In the genomic region with DNA sequence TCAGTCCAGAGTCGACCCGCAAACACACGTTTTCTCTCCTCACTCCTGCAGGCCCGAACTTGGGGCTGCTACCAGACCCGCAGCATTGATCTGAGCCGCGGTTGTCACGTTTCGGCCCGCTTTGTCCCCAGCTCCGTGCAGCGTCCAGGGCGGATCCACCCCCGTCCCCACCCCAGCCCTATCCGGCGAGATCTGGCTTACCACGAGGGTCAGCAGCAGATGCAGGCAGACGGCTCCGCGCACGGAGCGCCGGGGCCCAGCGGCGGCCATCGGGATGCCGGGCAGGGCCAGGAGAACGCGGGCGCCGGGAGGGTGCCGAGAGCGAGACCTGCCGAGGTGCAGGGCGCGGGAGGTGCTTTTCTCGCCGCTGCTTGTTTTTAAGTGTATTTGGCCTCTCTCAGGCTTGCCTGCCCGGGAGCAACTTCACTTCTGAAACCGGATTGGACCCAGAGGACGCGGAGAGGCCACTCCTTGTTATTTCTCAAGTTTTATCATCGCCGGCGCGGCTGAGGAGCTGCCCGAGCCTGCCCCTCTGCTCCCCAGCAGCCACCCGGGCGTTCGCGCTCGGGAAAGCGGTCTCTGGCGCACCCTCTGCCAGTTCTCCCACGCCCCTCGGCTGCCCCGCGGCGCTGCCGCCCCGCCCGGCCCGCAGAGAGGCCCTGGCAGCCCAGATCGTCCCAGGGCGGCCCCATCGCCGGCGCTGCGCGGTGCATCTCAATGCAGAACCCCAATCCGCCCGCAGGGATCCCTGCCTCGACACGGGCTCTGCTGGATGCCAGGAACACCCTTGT, we compare ENCODE assay signal across 1 cellular context.
A peak's percentile ranks its signal among the peaks of the same experiment; 100 is the strongest.
TF ChIP-seq lines count a peak whose summit lies in the region.

A gene (minus strand): TSS at position 352 of the 791 bp plus-strand sequence. CDS start 82 bp downstream, at position 270.

TF ChIP-seq in H1, 55 proteins besides CTCF, POLR2A, EP300 and RAD21 (continued from another document):
- TF ChIP-seq, protein P1, sequence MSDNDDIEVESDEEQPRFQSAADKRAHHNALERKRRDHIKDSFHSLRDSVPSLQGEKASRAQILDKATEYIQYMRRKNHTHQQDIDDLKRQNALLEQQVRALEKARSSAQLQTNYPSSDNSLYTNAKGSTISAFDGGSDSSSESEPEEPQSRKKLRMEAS (IDR thresholded peaks at IDR 0.05) = peak; percentile 97
- TF ChIP-seq, protein P2, sequence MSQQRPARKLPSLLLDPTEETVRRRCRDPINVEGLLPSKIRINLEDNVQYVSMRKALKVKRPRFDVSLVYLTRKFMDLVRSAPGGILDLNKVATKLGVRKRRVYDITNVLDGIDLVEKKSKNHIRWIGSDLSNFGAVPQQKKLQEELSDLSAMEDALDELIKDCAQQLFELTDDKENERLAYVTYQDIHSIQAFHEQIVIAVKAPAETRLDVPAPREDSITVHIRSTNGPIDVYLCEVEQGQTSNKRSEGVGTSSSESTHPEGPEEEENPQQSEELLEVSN (IDR thresholded peaks at IDR 0.05) = peak; percentile 82
- TF ChIP-seq SUZ12 (IDR thresholded peaks at IDR 0.05; ENCODE audit: low read length) (peak; percentile 20), POLR2AphosphoS5 (IDR thresholded peaks at IDR 0.05; ENCODE audit: low read depth, low read length) (peak; percentile 49; the same call in 1 of the 2 replicates), KDM4A (IDR thresholded peaks at IDR 0.05; ENCODE audit: low read depth, low read length, severe bottlenecking) (peak; percentile 97), YY1 (IDR thresholded peaks at IDR 0.05; ENCODE audit: low read depth, low read length) (peak; percentile 79), PHF8 (conservative IDR thresholded peaks at IDR 0.05; ENCODE audit: low read depth, low read length) (peak; percentile 40), RBBP5 (IDR thresholded peaks at IDR 0.05; ENCODE audit: borderline replicate concordance, low read depth, low read length) (peak; percentile 46; the same call in 1 of the 2 replicates), TBP (IDR thresholded peaks at IDR 0.05; ENCODE audit: low read depth, low read length) (peak; percentile 55; the same call in 1 of the 2 replicates), TEAD4 (IDR thresholded peaks at IDR 0.05; ENCODE audit: low read depth, low read length) (no peak)
- TF ChIP-seq, protein P3, sequence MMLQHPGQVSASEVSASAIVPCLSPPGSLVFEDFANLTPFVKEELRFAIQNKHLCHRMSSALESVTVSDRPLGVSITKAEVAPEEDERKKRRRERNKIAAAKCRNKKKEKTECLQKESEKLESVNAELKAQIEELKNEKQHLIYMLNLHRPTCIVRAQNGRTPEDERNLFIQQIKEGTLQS (IDR thresholded peaks at IDR 0.05; ENCODE audit: insufficient read depth, low read depth, low read length) = no peak
